8 cellular contexts compared by ENCODE assay signal in the genomic region with DNA sequence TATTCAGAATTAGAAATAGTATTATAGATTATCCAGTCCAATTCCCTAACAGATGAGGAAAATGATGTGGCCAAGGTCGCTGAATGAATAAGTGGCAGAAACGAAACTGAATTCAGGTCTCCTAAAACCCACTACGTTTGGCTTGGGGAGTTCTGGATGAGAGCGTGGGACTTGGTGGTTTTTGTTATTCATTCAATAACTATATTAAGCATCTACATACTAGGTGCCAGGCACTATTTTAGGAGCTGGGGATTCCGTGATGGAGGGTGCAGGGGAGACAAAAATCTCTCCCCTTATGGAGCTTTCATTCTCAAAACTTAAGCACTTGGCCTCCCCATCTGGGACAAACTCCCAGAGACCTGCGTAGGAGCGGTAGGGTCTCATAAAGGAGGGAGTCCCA. TPM values are rescaled to one million over a fixed set of nuclear protein-coding genes. Genes with fewer than 3 reads are reported as not detected.
DNase-seq lines count a peak whose midpoint lies in the region; ATAC-seq lines count a peak whose summit lies in the region.

No MANE protein-coding gene starts in this region.

- intact Hi-C loops in activated T-helper 1 cell treated with anti-CD3 and anti-CD28 coated beads, Interleukin-12 subunit alpha, Interleukin-12 subunit beta, Interleukin-2, Interleukin-4 antibody, amounts not matched to agents 30 ng/mL and 10 ng/mL and 1 ng/mL, durations not matched to agents 14 hours and 24 hours and 36 hours (cut with micrococcal nuclease), result loop anchor here (1.0 to 5.0 kb wide), 6 partner anchors 16 to 475 kb away; a partner anchor contains a TSS

- peaks cover 35% of the 10 kb centered on the region for H3K4me1 Mint-ChIP-seq in activated T-helper 1 cell treated with anti-CD3 and anti-CD28 coated beads, Interleukin-12 subunit alpha, Interleukin-12 subunit beta, Interleukin-2, Interleukin-4 antibody, amounts not matched to agents 30 ng/mL and 10 ng/mL and 1 ng/mL, durations not matched to agents 14 hours and 24 hours and 36 hours (ENCODE audit: low read depth)

- peak overlapping the region in 1 of 5 donors; percentile 35 for H3K9ac ChIP-seq in subcutaneous abdominal adipose tissue (ENCODE audit: low read length in 5 of 5)

- peak overlapping the region; percentile 82 for H3K27ac Mint-ChIP-seq in activated T-helper 1 cell treated with anti-CD3 and anti-CD28 coated beads, Interleukin-12 subunit alpha, Interleukin-12 subunit beta, Interleukin-2, Interleukin-4 antibody, amounts not matched to agents 30 ng/mL and 10 ng/mL and 1 ng/mL, durations not matched to agents 14 hours and 24 hours and 36 hours

- peak; percentile 66 for DNase-seq in DMS53 (lab: John Stamatoyannopoulos, UW)
- no peak for DNase-seq in DMS53 treated with DMSO at 0.1 percent for 48 hours (lab: John Stamatoyannopoulos, UW; ENCODE audit: unreplicated experiment)
- DNase-seq in activated T-helper 1 cell treated with anti-CD3 and anti-CD28 coated beads, Interleukin-12 subunit alpha, Interleukin-12 subunit beta, Interleukin-2, Interleukin-4 antibody, amounts not matched to agents 30 ng/mL and 10 ng/mL and 1 ng/mL, durations not matched to agents 14 hours and 24 hours and 36 hours (ENCODE audit: low spot score), result no peak
- DNase-seq in occipital lobe (lab: John Stamatoyannopoulos, UW), result no peak

- no peak overlapping the region for H3K27ac ChIP-seq in subcutaneous abdominal adipose tissue (ENCODE audit: low read depth, low read length)

- H3K9me3 ChIP-seq in iPS-18c (ENCODE audit: control insufficient read depth, insufficient read depth, low read length), result no peaks in the 10 kb centered on the region
- no peaks in the 10 kb centered on the region for H3K9me3 ChIP-seq in subcutaneous abdominal adipose tissue (ENCODE audit: control insufficient read depth in 5 of 5, low read length in 5 of 5)

- H3K4me1 ChIP-seq in subcutaneous abdominal adipose tissue (ENCODE audit: control insufficient read depth in 5 of 5, insufficient read depth in 5 of 5, low read length in 5 of 5), result peaks cover 0 to 23% (median 20%) of the 10 kb centered on the region in 5 donors

- H3K36me3 ChIP-seq in subcutaneous abdominal adipose tissue (ENCODE audit: control insufficient read depth in 5 of 5, insufficient read depth in 5 of 5, low read length in 5 of 5), result no peaks in the 10 kb centered on the region

- H3K9me3 Mint-ChIP-seq in activated T-helper 1 cell treated with anti-CD3 and anti-CD28 coated beads, Interleukin-12 subunit alpha, Interleukin-12 subunit beta, Interleukin-2, Interleukin-4 antibody, amounts not matched to agents 30 ng/mL and 10 ng/mL and 1 ng/mL, durations not matched to agents 14 hours and 24 hours and 36 hours, result no peaks in the 10 kb centered on the region

- H3K27me3 ChIP-seq in subcutaneous abdominal adipose tissue (ENCODE audit: control insufficient read depth in 5 of 5, insufficient read depth in 4 of 5, low read length in 5 of 5), result peaks cover 24 to 53% (median 46%) of the 10 kb centered on the region in 5 donors

- H3K4me3 ChIP-seq in iPS-18c (ENCODE audit: insufficient read depth, low read depth, low read length) (peak overlapping the region; percentile 76), subcutaneous abdominal adipose tissue (ENCODE audit: low read depth in 1 of 5, low read length in 5 of 5) (peak overlapping the region; percentile 63 to 79 (median 67))

- no peak for ATAC-seq in GM21360 (IDR thresholded peaks at IDR 0.05; ENCODE audit: unreplicated experiment)
- no peak for ATAC-seq in HG03521 (IDR thresholded peaks at IDR 0.05; ENCODE audit: unreplicated experiment)

- peaks cover 52% of the 10 kb centered on the region for H3K27me3 Mint-ChIP-seq in activated T-helper 1 cell treated with anti-CD3 and anti-CD28 coated beads, Interleukin-12 subunit alpha, Interleukin-12 subunit beta, Interleukin-2, Interleukin-4 antibody, amounts not matched to agents 30 ng/mL and 10 ng/mL and 1 ng/mL, durations not matched to agents 14 hours and 24 hours and 36 hours (ENCODE audit: insufficient read depth)

- H3K36me3 Mint-ChIP-seq in activated T-helper 1 cell treated with anti-CD3 and anti-CD28 coated beads, Interleukin-12 subunit alpha, Interleukin-12 subunit beta, Interleukin-2, Interleukin-4 antibody, amounts not matched to agents 30 ng/mL and 10 ng/mL and 1 ng/mL, durations not matched to agents 14 hours and 24 hours and 36 hours (ENCODE audit: low read depth), result peaks cover 2% of the 10 kb centered on the region

- H3K4me3 Mint-ChIP-seq in activated T-helper 1 cell treated with anti-CD3 and anti-CD28 coated beads, Interleukin-12 subunit alpha, Interleukin-12 subunit beta, Interleukin-2, Interleukin-4 antibody, amounts not matched to agents 30 ng/mL and 10 ng/mL and 1 ng/mL, durations not matched to agents 14 hours and 24 hours and 36 hours, result peak overlapping the region; percentile 91

RNA-seq across cellular contexts. Expression of a gene that starts 0.8 kb away (rescaled TPM):
- 0.61 and 0.75 TPM in 2 replicates for total RNA-seq in activated T-helper 1 cell treated with anti-CD3 and anti-CD28 coated beads, Interleukin-12 subunit alpha, Interleukin-12 subunit beta, Interleukin-2, Interleukin-4 antibody, amounts not matched to agents 30 ng/mL and 10 ng/mL and 1 ng/mL, durations not matched to agents 14 hours and 24 hours and 36 hours
- total RNA-seq in occipital lobe, result 17.0 TPM

RNA-seq across cellular contexts. Expression of a gene that starts 20.4 kb away (rescaled TPM):
- total RNA-seq in activated T-helper 1 cell treated with anti-CD3 and anti-CD28 coated beads, Interleukin-12 subunit alpha, Interleukin-12 subunit beta, Interleukin-2, Interleukin-4 antibody, amounts not matched to agents 30 ng/mL and 10 ng/mL and 1 ng/mL, durations not matched to agents 14 hours and 24 hours and 36 hours, result not detected in 2 replicates
- not detected for total RNA-seq in occipital lobe

RNA-seq across cellular contexts. Expression of a gene that starts 25.3 kb away (rescaled TPM):
- 33.3 and 36.1 TPM in 2 replicates for total RNA-seq in activated T-helper 1 cell treated with anti-CD3 and anti-CD28 coated beads, Interleukin-12 subunit alpha, Interleukin-12 subunit beta, Interleukin-2, Interleukin-4 antibody, amounts not matched to agents 30 ng/mL and 10 ng/mL and 1 ng/mL, durations not matched to agents 14 hours and 24 hours and 36 hours
- total RNA-seq in occipital lobe, result 38.8 TPM

Comparison
In these comparisons a context has a peak if more than half of its experiments do, and no peak if none do; other contexts are left out.
1. RNA of a gene that starts 0.8 kb away (total RNA-seq): 17.0 TPM in occipital lobe (single experiment); 0.61 to 0.75 TPM in activated T-helper 1 cell treated with anti-CD3 and anti-CD28 coated beads, Interleukin-12 subunit alpha, Interleukin-12 subunit beta, Interleukin-2, Interleukin-4 antibody, amounts not matched to agents 30 ng/mL and 10 ng/mL and 1 ng/mL, durations not matched to agents 14 hours and 24 hours and 36 hours; every median in the first group is over 10 times any median in the second.